In the genomic region with DNA sequence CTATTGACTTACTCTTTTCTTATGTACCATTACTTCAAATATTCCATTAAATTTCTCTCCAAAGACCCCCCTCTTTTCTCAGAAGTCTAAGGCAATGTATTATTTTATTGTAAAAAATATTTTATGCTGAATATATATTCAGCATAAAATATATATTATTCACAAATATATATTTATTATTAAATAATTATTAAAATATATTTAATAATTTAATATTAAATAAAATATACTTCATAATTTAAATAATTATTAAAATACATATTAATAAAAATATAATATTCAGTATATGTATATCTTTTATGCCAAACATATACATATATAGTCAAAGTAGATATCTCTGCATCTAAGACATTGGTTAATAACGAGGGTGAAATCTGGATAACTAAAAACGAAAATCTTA, we compare ENCODE assay signal across 26 cellular contexts.
"Had no signal": no experiment of that assay in that cellular context is flagged by ENCODE, and none has a peak within 500 bp of the region (broad histone marks: within the 10 kb centered on the region; RNA-seq: fewer than 3 reads in every experiment).

No MANE protein-coding gene starts in this region.

- DNase-seq: hippocampal formation; left colon; left ventricle myocardium inferior; mesendoderm; naive B cell; natural killer cell; nephron progenitor cell; occipital lobe; right lobe of liver; spleen; stimulated activated CD4-positive, alpha-beta T cell treated with anti-CD3 and anti-CD28 coated beads, Interleukin-1b, Interleukin-23, amount 100 ng/mL, for 48 hours; stimulated activated CD4-positive, alpha-beta T cell treated with anti-CD3 and anti-CD28 coated beads, Interleukin-2, amount 100 ng/mL, for 48 hours; stimulated activated CD4-positive, alpha-beta T cell treated with anti-CD3 and anti-CD28 coated beads, Interleukin-4, amount 100 ng/mL, for 4 hours; stimulated activated CD8-positive, alpha-beta memory T cell treated with anti-CD3 and anti-CD28 coated beads, Interleukin-4, amount 100 ng/mL, for 48 hours; stimulated activated naive CD4-positive, alpha-beta T cell treated with Interleukin-2 at 50 U/mL for 16 hours; stimulated activated naive CD8-positive, alpha-beta T cell treated with anti-CD3 and anti-CD28 coated beads, Interleukin-15, amount 100 ng/mL, for 72 hours; substantia nigra; uterus had no signal

- H3K4me3 ChIP-seq: left ventricle myocardium inferior, lung, neural progenitor cell, right atrium auricular region, right lobe of liver, skin epidermis, spleen, tibial nerve, uterus had no signal

- H3K36me3 ChIP-seq: left ventricle myocardium inferior, neural progenitor cell, neutrophil, right atrium auricular region, right lobe of liver, spleen, tibial nerve, uterus had no signal

- H3K9me3 ChIP-seq: neutrophil, right atrium auricular region, right lobe of liver, uterus had no signal

- H3K27me3 ChIP-seq: neural progenitor cell, neutrophil, right atrium auricular region, right lobe of liver, spleen, tibial nerve, uterus had no signal

- ATAC-seq: left colon; natural killer cell; right lobe of liver; stimulated activated memory B cell treated with anti-CD40 and anti-IgM and Interleukin-4, amounts not matched to agents 10 μg/mL and 1 μg/mL and 100 μg/mL, for 72 hours; stimulated activated naive CD8-positive, alpha-beta T cell treated with anti-CD3 and anti-CD28 coated beads, Interleukin-15, amount 100 ng/mL, for 72 hours had no signal

- H3K27ac ChIP-seq: left ventricle myocardium inferior, neural progenitor cell, neutrophil, right atrium auricular region, right lobe of liver, skin epidermis, spleen, tibial nerve, uterus had no signal

- H3K9ac ChIP-seq: neural progenitor cell had no signal

- H3K4me1 ChIP-seq: left ventricle myocardium inferior, neural progenitor cell, right atrium auricular region, right lobe of liver, spleen, tibial nerve, uterus had no signal

- FAIRE-seq: keratinocyte had no signal
